ENCODE assay signal across 29 cellular contexts in the genomic region with DNA sequence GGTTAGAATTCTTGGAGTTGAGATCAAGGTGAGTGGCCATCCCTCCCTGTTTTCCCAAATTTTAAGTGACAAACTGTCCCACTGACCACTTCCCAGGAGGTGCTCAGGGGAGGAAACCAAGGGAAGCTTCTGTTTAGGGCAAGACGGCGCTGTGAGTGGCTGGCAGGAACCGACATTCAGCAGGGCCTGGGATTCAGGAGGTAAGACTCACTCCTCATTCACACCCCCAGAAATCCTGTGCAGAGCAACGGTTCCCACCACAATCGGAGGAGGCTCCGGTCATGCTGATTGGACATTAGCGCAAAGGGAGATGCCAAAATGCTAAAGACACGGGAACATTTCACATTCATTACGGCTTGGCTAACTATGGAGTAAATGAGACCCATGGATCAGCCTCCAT.
"Had no signal": no experiment of that assay in that cellular context is flagged by ENCODE, and none has a peak within 500 bp of the region (broad histone marks: within the 10 kb centered on the region; RNA-seq: fewer than 3 reads in every experiment).

No MANE protein-coding gene starts in this region.

- H3K27me3 ChIP-seq: left lung, neural progenitor cell, neutrophil, right atrium auricular region, right lobe of liver, stomach, tibial nerve, vagina had no signal

- H3K9me3 ChIP-seq: left lung, lower lobe of right lung, neutrophil, right atrium auricular region, right lobe of liver, stomach, thoracic aorta, tibial nerve, vagina had no signal

- H3K4me3 Mint-ChIP-seq: immature natural killer cell; mesothelial cell of epicardium; naive B cell; natural killer cell; nephron progenitor cell; neural progenitor cell; stimulated activated naive B cell treated with anti-CD40 and anti-IgM and Interleukin-4, amounts not matched to agents 10 μg/mL and 1 μg/mL and 100 μg/mL, for 72 hours; type B pancreatic cell had no signal

- DNase-seq: hippocampal formation; immature natural killer cell; kidney; left lung; lower lobe of right lung; mammary epithelial cell; mesenchymal stem cell; naive B cell; natural killer cell; nephron progenitor cell; occipital lobe; right lobe of liver; stimulated activated CD4-positive, alpha-beta T cell treated with anti-CD3 and anti-CD28 coated beads, Interleukin-15, amount 100 ng/mL, for 24 hours; stimulated activated CD4-positive, alpha-beta T cell treated with anti-CD3 and anti-CD28 coated beads, Interleukin-2, amount 100 ng/mL, for 24 hours; stimulated activated CD4-positive, alpha-beta T cell treated with anti-CD3 and anti-CD28 coated beads, Interleukin-4, amount 100 ng/mL, for 1 hour; stimulated activated naive B cell treated with anti-CD40 and anti-IgM and Interleukin-4, amounts not matched to agents 10 μg/mL and 1 μg/mL and 100 μg/mL, for 72 hours; stimulated activated naive CD8-positive, alpha-beta T cell treated with anti-CD3 and anti-CD28 coated beads, Interleukin-15, Interleukin-2, amounts not matched to agents 100 U/mL and 50 U/mL, for 24 hours; stomach had no signal

- H3K9ac ChIP-seq: neural progenitor cell, parathyroid adenoma had no signal

- H3K4me1 Mint-ChIP-seq: immature natural killer cell, mesothelial cell of epicardium, natural killer cell had no signal

- H2AFZ ChIP-seq: neural progenitor cell, parathyroid adenoma had no signal

- H3K27me3 Mint-ChIP-seq: type B pancreatic cell had no signal

- ATAC-seq: left colon; left lung; lower lobe of right lung; natural killer cell; right lobe of liver; stimulated activated naive B cell treated with anti-CD40 and anti-IgM and Interleukin-4, amounts not matched to agents 10 μg/mL and 1 μg/mL and 100 μg/mL, for 72 hours; stimulated activated naive CD8-positive, alpha-beta T cell treated with anti-CD3 and anti-CD28 coated beads, Interleukin-15, Interleukin-2, amounts not matched to agents 100 U/mL and 50 U/mL, for 24 hours had no signal

- H3K27ac Mint-ChIP-seq: immature natural killer cell; mesothelial cell of epicardium; natural killer cell; nephron progenitor cell; neural progenitor cell; progenitor cell of endocrine pancreas; stimulated activated naive B cell treated with anti-CD40 and anti-IgM and Interleukin-4, amounts not matched to agents 10 μg/mL and 1 μg/mL and 100 μg/mL, for 72 hours; type B pancreatic cell had no signal

- H3K36me3 ChIP-seq: left lung, lower lobe of right lung, neural progenitor cell, neutrophil, right atrium auricular region, right lobe of liver, stomach, thoracic aorta, tibial nerve, vagina had no signal

- H3K36me3 Mint-ChIP-seq: immature natural killer cell; mesothelial cell of epicardium; naive B cell; natural killer cell; neural progenitor cell; stimulated activated naive B cell treated with anti-CD40 and anti-IgM and Interleukin-4, amounts not matched to agents 10 μg/mL and 1 μg/mL and 100 μg/mL, for 72 hours; type B pancreatic cell had no signal

- H3K4me1 ChIP-seq: left lung, lower lobe of right lung, parathyroid adenoma, right atrium auricular region, stomach, tibial nerve, vagina had no signal

- H3K4me2 ChIP-seq: neural progenitor cell had no signal

- H3K27ac ChIP-seq: left lung, lower lobe of right lung, neural progenitor cell, neutrophil, parathyroid adenoma, right atrium auricular region, stomach, thoracic aorta, tibial nerve, vagina had no signal

- H3K9me3 Mint-ChIP-seq: immature natural killer cell; mesothelial cell of epicardium; naive B cell; natural killer cell; nephron progenitor cell; neural progenitor cell; stimulated activated naive B cell treated with anti-CD40 and anti-IgM and Interleukin-4, amounts not matched to agents 10 μg/mL and 1 μg/mL and 100 μg/mL, for 72 hours; type B pancreatic cell had no signal

- H3K79me2 ChIP-seq: parathyroid adenoma had no signal

- H3K4me3 ChIP-seq: left lung, lower lobe of right lung, neural progenitor cell, right atrium auricular region, right lobe of liver, stomach, thoracic aorta, tibial nerve, vagina had no signal
